In genomic region chr3:126063358-126063965, GRCh38 we compare ENCODE assay signal across 18 cellular contexts. TPM values are rescaled to one million over a fixed set of nuclear protein-coding genes. Genes with fewer than 3 reads are reported as not detected.
DNase-seq lines count a peak whose midpoint lies in the region; ATAC-seq, FAIRE-seq and TF ChIP-seq lines count a peak whose summit lies in the region.
"Had no signal": no experiment of that assay in that cellular context is flagged by ENCODE, and none has a peak within 500 bp of the region (broad histone marks: within the 10 kb centered on the region; RNA-seq: fewer than 3 reads in every experiment).

No MANE protein-coding gene starts in this region.

- no peak for ATAC-seq in CD8-positive, alpha-beta T cell
- no peak for ATAC-seq in effector memory CD8-positive, alpha-beta T cell (replicated peaks)
- ATAC-seq in HG02981 (IDR thresholded peaks at IDR 0.05; ENCODE audit: unreplicated experiment), result no peak
- ATAC-seq: GM12878, HepG2 had no signal

- TF ChIP-seq CTCF in CD8-positive, alpha-beta T cell (IDR thresholded peaks at IDR 0.05), result no peak
- 0 out of 2 replicates have a peak, but pooled peaks have one; percentile 3 for TF ChIP-seq CTCF in WERI-Rb-1 (IDR thresholded peaks at IDR 0.05; ENCODE audit: low read depth, low read length)
- no peak for TF ChIP-seq CTCF in kidney (IDR thresholded peaks at IDR 0.05; ENCODE audit: borderline replicate concordance, extremely low read depth, insufficient read depth)

- H4K20me1 ChIP-seq in BLaER1 treated with 17β-estradiol and CSF1 and Interleukin-3, amounts not matched to agents 10 nM and 100 nM, result peaks cover 0 to 6% (median 0%) of the 10 kb centered on the region in 11 experiments; a peak in 2 of 22 replicates

- peaks cover 0 to 4% (median 0%) of the 10 kb centered on the region in 11 experiments; a peak in 2 of 22 replicates for H3K9me3 ChIP-seq in BLaER1 treated with 17β-estradiol and CSF1 and Interleukin-3, amounts not matched to agents 10 nM and 100 nM (replicated peaks in 1 of 11)
- no peaks in the 10 kb centered on the region for H3K9me3 ChIP-seq in CD8-positive, alpha-beta T cell (ENCODE audit: low read length)
- H3K9me3 ChIP-seq in WERI-Rb-1 (ENCODE audit: severe bottlenecking), result no peaks in the 10 kb centered on the region
- H3K9me3 ChIP-seq in kidney (ENCODE audit: control insufficient read depth in 1 of 2, low read length in 2 of 2), result no peaks in the 10 kb centered on the region

- peak overlapping the region; percentile 71 for H3K27ac Mint-ChIP-seq in CD8-positive, alpha-beta T cell
- H3K27ac Mint-ChIP-seq in effector memory CD8-positive, alpha-beta T cell, result peak overlapping the region; percentile 72 to 93
- H3K27ac Mint-ChIP-seq: HFFc6 had no signal

- H3K9ac ChIP-seq in BLaER1 treated with 17β-estradiol and CSF1 and Interleukin-3, amounts not matched to agents 10 nM and 100 nM, result no peak overlapping the region
- no peak overlapping the region for H3K9ac ChIP-seq in kidney (ENCODE audit: low read length in 2 of 2)

- H3K27me3 Mint-ChIP-seq in CD8-positive, alpha-beta T cell (ENCODE audit: low read depth), result no peaks in the 10 kb centered on the region
- no peaks in the 10 kb centered on the region for H3K27me3 Mint-ChIP-seq in effector memory CD8-positive, alpha-beta T cell
- H3K27me3 Mint-ChIP-seq: CD4-positive, alpha-beta memory T cell had no signal

- peaks cover 15% of the 10 kb centered on the region for H3K4me1 Mint-ChIP-seq in CD8-positive, alpha-beta T cell (ENCODE audit: low read depth)
- H3K4me1 Mint-ChIP-seq in effector memory CD8-positive, alpha-beta T cell (ENCODE audit: low read depth in 2 of 2), result peaks cover 22 to 26% of the 10 kb centered on the region in 2 donors

- intact Hi-C loops in CD8-positive, alpha-beta T cell (cut with DNase I, micrococcal nuclease), result no loop called here
- intact Hi-C loops in kidney (cut with DNase I), result no loop called here

- H3K9me3 Mint-ChIP-seq in CD8-positive, alpha-beta T cell, result no peaks in the 10 kb centered on the region
- no peaks in the 10 kb centered on the region for H3K9me3 Mint-ChIP-seq in effector memory CD8-positive, alpha-beta T cell
- H3K9me3 Mint-ChIP-seq: CD4-positive, alpha-beta memory T cell; HFFc6 had no signal

- peaks cover 13 to 27% (median 24%) of the 10 kb centered on the region in 10 experiments; a peak in 18 of 20 replicates for H3K4me1 ChIP-seq in BLaER1 treated with 17β-estradiol and CSF1 and Interleukin-3, amounts not matched to agents 10 nM and 100 nM
- peaks cover 14% of the 10 kb centered on the region for H3K4me1 ChIP-seq in CD8-positive, alpha-beta T cell (ENCODE audit: insufficient read depth, low read length)
- no peaks in the 10 kb centered on the region for H3K4me1 ChIP-seq in kidney (ENCODE audit: control insufficient read depth in 1 of 2, insufficient read depth in 1 of 2, low read depth in 1 of 2, low read length in 2 of 2)

- H3K4me2 ChIP-seq in BLaER1 treated with 17β-estradiol and CSF1 and Interleukin-3, amounts not matched to agents 10 nM and 100 nM, result peak overlapping the region in 9 of 11 experiments; percentile 15 to 73 (median 58); a peak in 16 of 22 replicates

- POLR2A ChIA-PET in CD8-positive, alpha-beta T cell (lab: Charles Lee), result no interaction called here

- H3K36me3 Mint-ChIP-seq in CD8-positive, alpha-beta T cell, result peaks cover 60% of the 10 kb centered on the region
- H3K36me3 Mint-ChIP-seq in effector memory CD8-positive, alpha-beta T cell (ENCODE audit: insufficient read depth), result peaks cover 9% of the 10 kb centered on the region

- CTCF ChIA-PET in CD8-positive, alpha-beta T cell (lab: Charles Lee), result no interaction called here

- peak overlapping the region in 4 of 11 experiments; percentile 5 to 24 (median 12); a peak in 4 of 22 replicates for H3K27ac ChIP-seq in BLaER1 treated with 17β-estradiol and CSF1 and Interleukin-3, amounts not matched to agents 10 nM and 100 nM
- no peak overlapping the region for H3K27ac ChIP-seq in CD8-positive, alpha-beta T cell (ENCODE audit: low read depth, low read length)
- H3K27ac ChIP-seq in WERI-Rb-1, result no peak overlapping the region
- H3K27ac ChIP-seq in kidney (ENCODE audit: low read depth in 2 of 2, low read length in 2 of 2), result no peak overlapping the region
- H3K27ac ChIP-seq: RWPE1 had no signal

- H3K4me3 Mint-ChIP-seq in CD8-positive, alpha-beta T cell, result peak overlapping the region; percentile 15
- peak overlapping the region in 1 of 2 donors; percentile 21 for H3K4me3 Mint-ChIP-seq in effector memory CD8-positive, alpha-beta T cell
- H3K4me3 Mint-ChIP-seq: CD4-positive, alpha-beta memory T cell; HFFc6 had no signal

- peaks cover 4 to 21% (median 13%) of the 10 kb centered on the region in 11 experiments; a peak in 16 of 22 replicates for H3K36me3 ChIP-seq in BLaER1 treated with 17β-estradiol and CSF1 and Interleukin-3, amounts not matched to agents 10 nM and 100 nM
- H3K36me3 ChIP-seq in CD8-positive, alpha-beta T cell (ENCODE audit: insufficient read depth, low read length), result no peaks in the 10 kb centered on the region
- H3K36me3 ChIP-seq in WERI-Rb-1, result no peaks in the 10 kb centered on the region; the same call in 1 of the 2 replicates
- peaks cover 0 to 4% of the 10 kb centered on the region in 2 donors for H3K36me3 ChIP-seq in kidney (ENCODE audit: control insufficient read depth in 1 of 2, insufficient read depth in 2 of 2, low read length in 2 of 2)

- FAIRE-seq in kidney (lab: Jason Lieb, UNC), result no peak
- FAIRE-seq: GM12878, HepG2 had no signal

- no peak for DNase-seq in CD8-positive, alpha-beta T cell
- DNase-seq in WERI-Rb-1, result no peak
- no peak for DNase-seq in effector memory CD8-positive, alpha-beta T cell
- no peak for DNase-seq in kidney
- no peak for DNase-seq in NCI-H2227 (lab: John Stamatoyannopoulos, UW; ENCODE audit: unreplicated experiment)
- DNase-seq: CD4-positive, alpha-beta memory T cell; GDM1; GOT3; HFFc6; Karpas-422; NCI-H1105 treated with DMSO at 0.1 percent for 48 hours; NCI-H187; NCI-H69 had no signal

- H3K27me3 ChIP-seq in BLaER1 treated with 17β-estradiol and CSF1 and Interleukin-3, amounts not matched to agents 10 nM and 100 nM, result no peaks in the 10 kb centered on the region
- H3K27me3 ChIP-seq in CD8-positive, alpha-beta T cell (ENCODE audit: insufficient read depth, low read length), result no peaks in the 10 kb centered on the region
- no peaks in the 10 kb centered on the region for H3K27me3 ChIP-seq in WERI-Rb-1 (ENCODE audit: insufficient read depth, low read depth, severe bottlenecking)

- H3K4me3 ChIP-seq in BLaER1 treated with 17β-estradiol and CSF1 and Interleukin-3, amounts not matched to agents 10 nM and 100 nM, result no peak overlapping the region
- no peak overlapping the region for H3K4me3 ChIP-seq in CD8-positive, alpha-beta T cell (ENCODE audit: low read depth, low read length)
- H3K4me3 ChIP-seq in WERI-Rb-1 (ENCODE audit: low read depth, low read length) (no peak overlapping the region), kidney (ENCODE audit: low read length in 2 of 2) (no peak overlapping the region)
- H3K4me3 ChIP-seq: GM12878 had no signal

RNA-seq across cellular contexts. Expression of gene SLC41A3, which starts 20.5 kb away (rescaled TPM):
- total RNA-seq in CD8-positive, alpha-beta T cell, result 10 to 100 TPM; 24.0 to 26.1 TPM
- 74.3 TPM for total RNA-seq in kidney
- polyA plus RNA-seq in kidney (ENCODE audit: insufficient read depth, low read depth, low replicate concordance), result 31.6 TPM
